In genomic region chr10:128567561-128567960, GRCh38 we compare ENCODE assay signal across 24 cellular contexts.
A peak's percentile ranks its signal among the peaks of the same experiment; 100 is the strongest.
DNase-seq lines count a peak whose midpoint lies in the region; ATAC-seq and TF ChIP-seq lines count a peak whose summit lies in the region.
"Had no signal": no experiment of that assay in that cellular context is flagged by ENCODE, and none has a peak within 500 bp of the region (broad histone marks: within the 10 kb centered on the region; RNA-seq: fewer than 3 reads in every experiment).

No MANE protein-coding gene starts in this region.

- H3K36me3 ChIP-seq in GM23338 (ENCODE audit: insufficient read depth) = peaks cover under 1% of the 10 kb centered on the region; the same call in 1 of the 2 replicates
- H3K36me3 ChIP-seq in neural progenitor cell = no peaks in the 10 kb centered on the region
- H3K36me3 ChIP-seq in MM.1S (replicated peaks; ENCODE audit: insufficient read depth, low read length) = no peaks in the 10 kb centered on the region
- H3K36me3 ChIP-seq: BLaER1, tibial nerve had no signal

- no peak overlapping the region for H3K4me3 Mint-ChIP-seq in GM23338
- H3K4me3 Mint-ChIP-seq in WTC11 = no peak overlapping the region
- no peak overlapping the region for H3K4me3 Mint-ChIP-seq in neural progenitor cell
- H3K4me3 Mint-ChIP-seq: activated naive CD8-positive, alpha-beta T cell treated with anti-CD3 and anti-CD28 coated beads, Interleukin-2, amount 50 U/mL, for 24 hours; activated T-cell treated with anti-CD3 and anti-CD28 coated beads, Interleukin-2, amount 50 U/mL, for 4 hours; memory B cell had no signal

- ATAC-seq in GM23338 (peak; percentile 83), WTC11 (peak; percentile 80), left cardiac atrium (peak; percentile 86 to 87), HG03045 (IDR thresholded peaks at IDR 0.05; ENCODE audit: unreplicated experiment) (no peak)
- ATAC-seq: activated naive CD8-positive, alpha-beta T cell treated with anti-CD3 and anti-CD28 coated beads, Interleukin-2, amount 50 U/mL, for 24 hours; activated T-cell treated with anti-CD3 and anti-CD28 coated beads, Interleukin-2, amount 50 U/mL, for 4 hours had no signal

- intact Hi-C loops in left cardiac atrium (cut with DNase I) = no loop called here

- H3K79me2 ChIP-seq in GM23338 (replicated peaks; ENCODE audit: insufficient read depth) (no peaks in the 10 kb centered on the region), neural progenitor cell (ENCODE audit: low read depth) (no peaks in the 10 kb centered on the region), MM.1S (ENCODE audit: low read length) (no peaks in the 10 kb centered on the region)

- POLR2A ChIA-PET in WTC11 (lab: Charles Lee) = no interaction called here

- H3K27ac ChIP-seq in GM23338 (ENCODE audit: low read depth) = no peak overlapping the region
- no peak overlapping the region for H3K27ac ChIP-seq in neural progenitor cell
- no peak overlapping the region for H3K27ac ChIP-seq in MM.1S (ENCODE audit: low read length)
- H3K27ac ChIP-seq: BLaER1, HL-60, tibial nerve had no signal

- H3F3A ChIP-seq in GM23338 (replicated peaks; ENCODE audit: low read depth) = no peaks in the 10 kb centered on the region
- no peaks in the 10 kb centered on the region for H3F3A ChIP-seq in neural progenitor cell (ENCODE audit: low read depth)
- H3F3A ChIP-seq in MM.1S (ENCODE audit: insufficient read depth, low read length) = no peaks in the 10 kb centered on the region

- DNase-seq in GM23338 (ENCODE audit: low spot score) (peak; percentile 30), WTC11 (ENCODE audit: low spot score) (no peak), left cardiac atrium (peak; percentile 36), neural progenitor cell (ENCODE audit: low spot score) (no peak), NOMO-1 treated with dmso at 0.1 percent for 144 hours (lab: John Stamatoyannopoulos, UW; ENCODE audit: unreplicated experiment) (no peak), MM.1S (no peak), KG1 (lab: John Stamatoyannopoulos, UW) (no peak)
- DNase-seq: activated CD4-positive, alpha-beta T cell treated with anti-CD3 and anti-CD28 coated beads, Interleukin-2, amount 50 U/mL, for 1 hour; activated gamma-delta T cell treated with Interleukin-2 at 50 U/mL for 16 hours; activated naive CD8-positive, alpha-beta T cell treated with anti-CD3 and anti-CD28 coated beads, Interleukin-2, amount 50 U/mL, for 24 hours; activated T-cell treated with anti-CD3 and anti-CD28 coated beads, Interleukin-2, amount 50 U/mL, for 4 hours; GDM1; NCI-H1048; NCI-H187 treated with DMSO at 0.1 percent for 48 hours; NCI-H2171 treated with DMSO at 0.1 percent for 48 hours; NCI-H510A treated with DMSO at 0.1 percent for 48 hours; SHP77 treated with DMSO at 0.1 percent for 48 hours; stimulated activated CD4-positive, alpha-beta T cell treated with anti-CD3 and anti-CD28 coated beads, Interleukin-1b, Interleukin-23, amount 100 ng/mL, for 48 hours had no signal

- H3K36me3 Mint-ChIP-seq in GM23338 (ENCODE audit: low read depth) (no peaks in the 10 kb centered on the region; the same call in 2 of the 3 replicates), WTC11 (peaks cover 4% of the 10 kb centered on the region; the same call in 1 of the 2 replicates), neural progenitor cell (no peaks in the 10 kb centered on the region)
- H3K36me3 Mint-ChIP-seq: memory B cell had no signal

- H3K4me3 ChIP-seq in GM23338 (no peak overlapping the region), neural progenitor cell (no peak overlapping the region), MM.1S (ENCODE audit: low read length) (no peak overlapping the region)
- H3K4me3 ChIP-seq: BLaER1, smooth muscle cell, tibial nerve had no signal

- H3K9me3 Mint-ChIP-seq in GM23338 = peaks cover 4% of the 10 kb centered on the region; the same call in 1 of the 3 replicates
- H3K9me3 Mint-ChIP-seq in WTC11 = peaks cover 18% of the 10 kb centered on the region
- no peaks in the 10 kb centered on the region for H3K9me3 Mint-ChIP-seq in neural progenitor cell
- H3K9me3 Mint-ChIP-seq: activated naive CD8-positive, alpha-beta T cell treated with anti-CD3 and anti-CD28 coated beads, Interleukin-2, amount 50 U/mL, for 24 hours; activated T-cell treated with anti-CD3 and anti-CD28 coated beads, Interleukin-2, amount 50 U/mL, for 4 hours had no signal

- H3K4me1 ChIP-seq in GM23338 (ENCODE audit: insufficient read depth) (no peaks in the 10 kb centered on the region), neural progenitor cell (no peaks in the 10 kb centered on the region), MM.1S (ENCODE audit: low read length) (no peaks in the 10 kb centered on the region)
- H3K4me1 ChIP-seq: tibial nerve had no signal

- H4K20me1 ChIP-seq in GM23338 (replicated peaks; ENCODE audit: insufficient read depth) (no peaks in the 10 kb centered on the region), neural progenitor cell (ENCODE audit: low read depth) (no peaks in the 10 kb centered on the region), MM.1S (ENCODE audit: insufficient read depth, low read length) (no peaks in the 10 kb centered on the region)
- H4K20me1 ChIP-seq: BLaER1 had no signal

- H3K27ac Mint-ChIP-seq in GM23338 = no peak overlapping the region
- H3K27ac Mint-ChIP-seq in WTC11 = no peak overlapping the region
- no peak overlapping the region for H3K27ac Mint-ChIP-seq in neural progenitor cell
- H3K27ac Mint-ChIP-seq: activated naive CD8-positive, alpha-beta T cell treated with anti-CD3 and anti-CD28 coated beads, Interleukin-2, amount 50 U/mL, for 24 hours; memory B cell had no signal

- CTCF ChIA-PET in WTC11 (lab: Charles Lee) = interaction anchor here (1.4 to 2.2 kb wide), 2 partner anchors 17 to 300 kb away, joined by 3 to 5 read pairs; no protein-coding TSS in a partner anchor

- TF ChIP-seq CTCF in GM23338 (conservative IDR thresholded peaks at IDR 0.05; ENCODE audit: low read depth in 2 of 2) = peak; percentile 29 to 44; a peak in 3 of 4 replicates
- no peak for TF ChIP-seq CTCF in WTC11 (IDR thresholded peaks at IDR 0.05)
- peak; percentile 40 for TF ChIP-seq CTCF in neural progenitor cell (IDR thresholded peaks at IDR 0.05)
- no peak for TF ChIP-seq CTCF in MM.1S (IDR thresholded peaks at IDR 0.05; ENCODE audit: low read length)

- no peak overlapping the region for H3K9ac ChIP-seq in neural progenitor cell
- no peak overlapping the region for H3K9ac ChIP-seq in MM.1S (ENCODE audit: low read length)
- H3K9ac ChIP-seq: BLaER1 had no signal

- H2AFZ ChIP-seq in GM23338 = peak overlapping the region; percentile 85
- H2AFZ ChIP-seq in neural progenitor cell (replicated peaks) = no peak overlapping the region
- no peak overlapping the region for H2AFZ ChIP-seq in MM.1S (ENCODE audit: low read length)

- H3K4me1 Mint-ChIP-seq in GM23338 = peaks cover 27% of the 10 kb centered on the region
- H3K4me1 Mint-ChIP-seq in WTC11 = peaks cover 13% of the 10 kb centered on the region
- peaks cover 15% of the 10 kb centered on the region for H3K4me1 Mint-ChIP-seq in neural progenitor cell
- H3K4me1 Mint-ChIP-seq: activated naive CD8-positive, alpha-beta T cell treated with anti-CD3 and anti-CD28 coated beads, Interleukin-2, amount 50 U/mL, for 24 hours; memory B cell had no signal

- H3K4me2 ChIP-seq in GM23338 = no peak overlapping the region
- no peak overlapping the region for H3K4me2 ChIP-seq in neural progenitor cell
- H3K4me2 ChIP-seq in MM.1S (ENCODE audit: low read depth, low read length) = no peak overlapping the region
- H3K4me2 ChIP-seq: BLaER1, smooth muscle cell had no signal

- H3K9me3 ChIP-seq in neural progenitor cell (ENCODE audit: low read depth) = no peaks in the 10 kb centered on the region
- H3K9me3 ChIP-seq in MM.1S (replicated peaks; ENCODE audit: insufficient read depth, low read length) = no peaks in the 10 kb centered on the region
- H3K9me3 ChIP-seq: BLaER1, tibial nerve had no signal

- H3K9me2 ChIP-seq in GM23338 (ENCODE audit: insufficient read depth) = 0 out of 2 replicates have a peak, but pooled peaks cover 6% of the 10 kb centered on the region
- no peaks in the 10 kb centered on the region for H3K9me2 ChIP-seq in MM.1S (replicated peaks; ENCODE audit: insufficient read depth, low read length)

- H3K27me3 Mint-ChIP-seq in GM23338 (ENCODE audit: insufficient read depth, low read depth, poor library complexity) (peaks cover 8% of the 10 kb centered on the region), WTC11 (ENCODE audit: low read depth) (no peaks in the 10 kb centered on the region), neural progenitor cell (ENCODE audit: insufficient read depth, low read depth) (peaks cover 2% of the 10 kb centered on the region)
- H3K27me3 Mint-ChIP-seq: activated naive CD8-positive, alpha-beta T cell treated with anti-CD3 and anti-CD28 coated beads, Interleukin-2, amount 50 U/mL, for 24 hours; memory B cell had no signal

- H3K27me3 ChIP-seq in GM23338 (ENCODE audit: insufficient read depth) (no peaks in the 10 kb centered on the region), neural progenitor cell (no peaks in the 10 kb centered on the region), MM.1S (replicated peaks; ENCODE audit: insufficient read depth, low read length) (no peaks in the 10 kb centered on the region)
- H3K27me3 ChIP-seq: BLaER1, tibial nerve had no signal

TF ChIP-seq in GM23338, 12 proteins besides CTCF, POLR2A, EP300 and RAD21 (continues in another document):
- TF ChIP-seq CREB1 (CRISPR knock-in tag; IDR thresholded peaks at IDR 0.05; ENCODE audit: low read depth) (no peak), EZH2phosphoT487 (IDR thresholded peaks at IDR 0.05; ENCODE audit: unreplicated experiment) (no peak)

TF ChIP-seq in WTC11, 78 proteins besides CTCF, POLR2A, EP300 and RAD21 (continues in another document):
- no peak for TF ChIP-seq ZNF138 (CRISPR knock-in tag; conservative IDR thresholded peaks at IDR 0.05)

Comparison
In these comparisons a context has a peak if more than half of its experiments do, and no peak if none do; other contexts are left out.
1. DNase-seq: peak in GM23338 (single experiment) and left cardiac atrium (single experiment); none in WTC11 (single experiment), neural progenitor cell (single experiment), NOMO-1 treated with dmso at 0.1 percent for 144 hours (single experiment), MM.1S (single experiment) and KG1 (single experiment).
2. CTCF ChIP-seq: peak in GM23338 (2 of 2) and neural progenitor cell (single experiment); none in WTC11 (single experiment) and MM.1S (single experiment).